In the genomic region with DNA sequence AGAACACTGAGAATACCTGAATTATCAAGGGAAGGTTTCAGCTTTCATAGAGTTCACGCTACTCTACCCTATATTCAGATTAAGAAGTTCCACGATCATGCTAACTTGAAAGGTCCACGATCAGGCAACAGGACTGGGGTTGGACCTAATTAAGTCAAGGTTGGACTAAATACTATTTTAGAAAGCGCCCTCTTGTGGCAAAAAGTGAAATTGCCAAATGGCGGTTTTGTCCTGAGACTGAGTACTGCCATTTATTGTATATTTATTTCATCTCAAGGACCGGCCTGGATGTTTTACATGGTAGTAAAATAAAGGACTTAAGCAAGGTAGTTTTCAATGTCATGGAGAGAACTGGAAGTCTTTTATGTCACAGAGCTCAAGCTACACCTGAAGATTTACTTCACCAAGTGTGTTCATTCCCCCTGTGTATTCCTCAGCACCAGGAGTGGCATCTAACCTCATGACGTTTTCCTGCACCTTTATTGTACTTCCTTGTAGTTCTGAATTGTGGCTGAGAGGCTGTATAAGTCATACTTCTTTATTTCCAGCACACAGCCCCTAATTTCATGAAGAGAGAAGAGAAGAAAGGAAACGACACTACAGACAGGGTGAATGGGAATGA, we compare ENCODE assay signal across 8 cellular contexts. TPM values are rescaled to one million over a fixed set of nuclear protein-coding genes. Genes with fewer than 3 reads are reported as not detected.
DNase-seq lines count a peak whose midpoint lies in the region; ATAC-seq and TF ChIP-seq lines count a peak whose summit lies in the region.

No MANE protein-coding gene starts in this region.

- H3K9me3 ChIP-seq in DND-41 (ENCODE audit: insufficient read depth, low read length, severe bottlenecking) (no peaks in the 10 kb centered on the region), psoas muscle (no peaks in the 10 kb centered on the region)

- DNase-seq in DND-41 (peak; percentile 53), HCEC 1CT (peak; percentile 49), NCI-H82 (lab: John Stamatoyannopoulos, UW) (peak; percentile 86), fibroblast of peridontal ligament (ENCODE audit: extremely low read depth) (peak; percentile 76), psoas muscle (no peak)
- peak; percentile 51 for DNase-seq in activated CD8-positive, alpha-beta memory T cell treated with anti-CD3 and anti-CD28 coated beads, Interleukin-2, amount 50 U/mL, for 4 hours

- TF ChIP-seq CTCF in DND-41 (IDR thresholded peaks at IDR 0.05; ENCODE audit: borderline replicate concordance, extremely low read depth, low read length, poor library complexity, severe bottlenecking) (peak; percentile 84), psoas muscle (IDR thresholded peaks at IDR 0.05) (peak; percentile 64)

- intact Hi-C loops in psoas muscle (cut with DNase I), result loop anchor here in 1 of 2 donors (5.0 kb wide), 1 partner anchor 807 kb away; no protein-coding TSS in a partner anchor

- H3K36me3 ChIP-seq in DND-41 (ENCODE audit: insufficient read depth, low read length) (no peaks in the 10 kb centered on the region), psoas muscle (ENCODE audit: insufficient read depth in 1 of 2, low read depth in 1 of 2) (no peaks in the 10 kb centered on the region)

- H3K4me1 ChIP-seq in DND-41 (ENCODE audit: insufficient read depth, low read length), result no peaks in the 10 kb centered on the region
- no peaks in the 10 kb centered on the region for H3K4me1 ChIP-seq in psoas muscle

- 0 out of 2 replicates have a peak, but pooled peaks cover 3% of the 10 kb centered on the region for H4K20me1 ChIP-seq in DND-41 (ENCODE audit: insufficient read depth, low read length)

- no peak overlapping the region for H3K9ac ChIP-seq in DND-41 (ENCODE audit: low read depth, low read length)

- 31 to 40% (median 33%) methylated on average over 8 of the region's 8 CpGs for WGBS in psoas muscle, 3 donors

- peaks cover 21% of the 10 kb centered on the region for H3K27me3 ChIP-seq in DND-41 (ENCODE audit: insufficient read depth, low read length, poor library complexity)
- no peaks in the 10 kb centered on the region for H3K27me3 ChIP-seq in psoas muscle (ENCODE audit: insufficient read depth in 3 of 3, low read length in 2 of 3)

- no peak overlapping the region for H3K27ac ChIP-seq in DND-41 (ENCODE audit: low read length)
- no peak overlapping the region for H3K27ac ChIP-seq in psoas muscle

- no peak overlapping the region for H3K4me3 ChIP-seq in DND-41 (ENCODE audit: low read depth in 1 of 2, low read length in 2 of 2)
- no peak overlapping the region for H3K4me3 ChIP-seq in psoas muscle

- no peak overlapping the region for H2AFZ ChIP-seq in DND-41 (ENCODE audit: low read depth, low read length)

- ATAC-seq in DND-41 (ENCODE audit: insufficient read depth, low read depth), result peak; percentile 73
- ATAC-seq in psoas muscle, result peak in 1 of 4 donors; percentile 58
- no peak for ATAC-seq in HG03442 (IDR thresholded peaks at IDR 0.05; ENCODE audit: unreplicated experiment)
- ATAC-seq in HG02981 (IDR thresholded peaks at IDR 0.05; ENCODE audit: unreplicated experiment), result no peak

- H3K4me2 ChIP-seq in DND-41 (ENCODE audit: insufficient read depth, low read length), result no peak overlapping the region

- no peaks in the 10 kb centered on the region for H3K79me2 ChIP-seq in DND-41 (ENCODE audit: insufficient read depth, low read length)

RNA-seq across cellular contexts. Expression of a gene that starts 56.8 kb away (rescaled TPM):
- total RNA-seq in psoas muscle, result under 1 TPM in 3 of 4 donors, not detected in 1; 0.06 to 0.15 (median 0.10) TPM
- under 1 TPM; 0.01 to 0.16 (median 0.08) TPM for polyA plus RNA-seq in psoas muscle

Comparison
In these comparisons a context has a peak if more than half of its experiments do, and no peak if none do; other contexts are left out.
1. DNase-seq: peak in DND-41 (single experiment), HCEC 1CT (single experiment), NCI-H82 (single experiment), activated CD8-positive, alpha-beta memory T cell treated with anti-CD3 and anti-CD28 coated beads, Interleukin-2, amount 50 U/mL, for 4 hours (single experiment) and fibroblast of peridontal ligament (single experiment); none in psoas muscle (0 of 2).